Comparison of ENCODE assay signal across 8 cellular contexts in genomic region chr16:57485916-57486857, GRCh38. TPM values are rescaled to one million over a fixed set of nuclear protein-coding genes. Genes with fewer than 3 reads are reported as not detected.
DNase-seq lines count a peak whose midpoint lies in the region; ATAC-seq and TF ChIP-seq lines count a peak whose summit lies in the region.

DOK4 (minus strand) TSS chr16:57486493; CDS start chr16:57479507, 6,986 bp downstream.

- DNase-seq in AG04449 (ENCODE audit: low read depth, low spot score) (no peak), NOMO-1 treated with DMSO at 0.1 percent for 48 hours (lab: John Stamatoyannopoulos, UW; ENCODE audit: unreplicated experiment) (peak; percentile 51), endothelial cell (ENCODE audit: low spot score) (peak; percentile 80), middle frontal gyrus (ENCODE audit: extremely low spot score, low spot score) (peak; percentile 27)
- DNase-seq in activated CD8-positive, alpha-beta memory T cell treated with anti-CD3 and anti-CD28 coated beads, Interleukin-2, amount 50 U/mL, for 48 hours, result peak; percentile 92
- DNase-seq in stimulated activated CD8-positive, alpha-beta memory T cell treated with anti-CD3 and anti-CD28 coated beads, Interleukin-2, amount 100 ng/mL, for 1 hour (ENCODE audit: low read depth in 2 of 2), result peak; percentile 64 to 73

- peaks cover 19% of the 10 kb centered on the region for H3K4me1 Mint-ChIP-seq in endothelial cell (ENCODE audit: unreplicated experiment)

- POLR2A ChIA-PET in AG04449 (lab: Yijun Ruan, JAX), result interaction anchor here (1.6 kb wide), 1 partner anchor 24 kb away, joined by 4 read pairs; the partner anchor contains the start of gene POLR2C

- peak within 1 kb of the TSS; percentile 94 for H3K4me3 Mint-ChIP-seq in endothelial cell (ENCODE audit: unreplicated experiment)

- no peaks in the 10 kb centered on the region for H3K9me3 Mint-ChIP-seq in endothelial cell (ENCODE audit: unreplicated experiment)

- peaks cover 12% of the 10 kb centered on the region for H3K27me3 Mint-ChIP-seq in endothelial cell (ENCODE audit: unreplicated experiment)

- no peaks in the 10 kb centered on the region for H3K36me3 Mint-ChIP-seq in endothelial cell (ENCODE audit: low read depth, unreplicated experiment)

- H3K27ac Mint-ChIP-seq in endothelial cell (ENCODE audit: unreplicated experiment), result peak within 1 kb of the TSS; percentile 80

- ATAC-seq in GM18520 (IDR thresholded peaks at IDR 0.05; ENCODE audit: unreplicated experiment) (peak; percentile 49), HG03103 (IDR thresholded peaks at IDR 0.05; ENCODE audit: low read depth, unreplicated experiment) (peak; percentile 70)

- CTCF ChIA-PET in AG04449 (lab: Yijun Ruan, JAX), result interaction anchor here (1.0 to 13.9 kb wide), 9 partner anchors 10 to 69 kb away, joined by 3 to 103 read pairs (median 5); partner anchors contain the start of gene POLR2C

- no peak for TF ChIP-seq CTCF in AG04449 (IDR thresholded peaks at IDR 0.05; ENCODE audit: insufficient read depth, low read length, missing control alignments)
- no peak for TF ChIP-seq CTCF in endothelial cell (IDR thresholded peaks at IDR 0.05; ENCODE audit: unreplicated experiment)

- H3K4me3 ChIP-seq in AG04449 (ENCODE audit: low read depth, low read length), result peak within 1 kb of the TSS; percentile 70

RNA-seq across cellular contexts. Expression of gene DOK4, which starts in this region (rescaled TPM):
- 69.4 TPM for total RNA-seq in endothelial cell (ENCODE audit: unreplicated experiment)
